ENCODE assay signal across 8 cellular contexts in the genomic region with DNA sequence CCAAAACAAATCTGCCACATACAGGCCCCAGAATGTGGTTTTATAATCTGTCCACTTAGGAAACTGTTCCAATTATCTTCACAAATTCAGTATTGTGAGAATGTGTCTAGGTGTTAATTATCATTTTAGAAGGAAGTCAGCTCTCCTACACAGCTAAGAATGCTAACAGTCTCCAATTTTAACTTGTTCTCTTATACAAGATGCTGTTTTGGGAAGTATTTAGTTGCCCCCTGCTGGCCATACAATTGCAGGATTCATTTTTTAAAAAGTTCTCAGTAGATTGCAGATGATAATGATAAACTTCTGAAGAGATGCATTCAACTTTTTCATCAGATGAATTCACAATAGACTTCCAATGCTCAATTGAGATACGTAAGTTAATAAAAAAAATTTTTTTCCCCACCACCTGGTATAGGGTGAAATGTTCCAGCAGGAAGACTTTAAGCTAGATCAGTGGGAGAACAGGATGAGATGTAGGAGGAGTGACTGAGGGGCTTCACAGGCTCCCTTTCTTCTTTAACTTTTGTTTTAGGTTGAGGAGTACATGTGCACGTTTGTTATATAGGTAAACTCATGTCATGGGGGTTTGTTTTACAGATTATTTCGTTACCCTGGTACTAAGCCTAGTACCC. TPM values are rescaled to one million over a fixed set of nuclear protein-coding genes. Genes with fewer than 3 reads are reported as not detected.
A peak's percentile ranks its signal among the peaks of the same experiment; 100 is the strongest.
DNase-seq lines count a peak whose midpoint lies in the region; ATAC-seq and TF ChIP-seq lines count a peak whose summit lies in the region.

No MANE protein-coding gene starts in this region.

- H3K79me2 ChIP-seq in SK-N-SH (ENCODE audit: insufficient read depth): no peaks in the 10 kb centered on the region

- H3K4me3 ChIP-seq in BJ (ENCODE audit: low read depth, low read length) (no peak overlapping the region), SK-N-SH (ENCODE audit: low read depth in 2 of 2, low read length in 1 of 2) (no peak overlapping the region), mucosa of descending colon (no peak overlapping the region)

- H3K9me2 ChIP-seq in SK-N-SH: no peaks in the 10 kb centered on the region

- POLR2A ChIA-PET in BJ (lab: Charles Lee) (interaction anchor here (0.6 kb wide), 2 partner anchors 16 to 1075 kb away, joined by 3 to 4 read pairs; a partner anchor contains a TSS), SK-N-SH (lab: Yijun Ruan, JAX) (no interaction called here)

- no peak overlapping the region for H3K9ac ChIP-seq in SK-N-SH

- H3F3A ChIP-seq in SK-N-SH (replicated peaks; ENCODE audit: insufficient read depth): peaks cover 5% of the 10 kb centered on the region

- no peak for TF ChIP-seq EP300 in SK-N-SH (IDR thresholded peaks at IDR 0.05; ENCODE audit: borderline replicate concordance in 1 of 2, low read depth in 1 of 2, low read length in 1 of 2)

- DNase-seq in BJ (ENCODE audit: low read depth) (no peak), GM13976 (ENCODE audit: low spot score) (peak; percentile 34), HuH-7 (ENCODE audit: low spot score) (peak; percentile 6), SK-N-SH (peak; percentile 16), dermis blood vessel endothelial cell (peak; percentile 68), mucosa of descending colon (peak in 1 of 3 donors; percentile 71), islet precursor cell (no peak), HK-2 (ENCODE audit: unreplicated experiment) (no peak)

- no peak overlapping the region for H3K4me2 ChIP-seq in SK-N-SH

- in situ Hi-C loops in GM13976 (cut with MboI; ENCODE audit: low sequenced_read_pairs, unreplicated experiment): no loop called here

- CTCF ChIA-PET in BJ (lab: Yijun Ruan, JAX) (interaction anchor here (0.6 to 2.5 kb wide), 15 partner anchors 14 to 1059 kb away, joined by 3 to 13 read pairs (median 3); a partner anchor contains a TSS), SK-N-SH (lab: Yijun Ruan, JAX) (interaction anchor here (0.5 to 2.7 kb wide), 27 partner anchors 11 to 1101 kb away, joined by 3 to 16 read pairs (median 4); a partner anchor contains a TSS)

- 0 out of 2 replicates have a peak overlapping the region, but pooled peaks have one; percentile 45 for H2AFZ ChIP-seq in SK-N-SH (ENCODE audit: low read depth)

- H3K4me1 ChIP-seq in SK-N-SH (ENCODE audit: control insufficient read depth in 1 of 2, insufficient read depth in 2 of 2, low read depth in 1 of 2, low read length in 1 of 2): no peaks in the 10 kb centered on the region
- H3K4me1 ChIP-seq in mucosa of descending colon (ENCODE audit: low read depth): no peaks in the 10 kb centered on the region

- peak; percentile 48 for ATAC-seq in mucosa of descending colon

- H3K36me3 ChIP-seq in BJ (ENCODE audit: control insufficient read depth, insufficient read depth, low read length) (no peaks in the 10 kb centered on the region), SK-N-SH (replicated peaks in 1 of 2; ENCODE audit: control insufficient read depth in 1 of 2, insufficient read depth in 2 of 2, low read length in 1 of 2) (no peaks in the 10 kb centered on the region), mucosa of descending colon (ENCODE audit: low read depth) (no peaks in the 10 kb centered on the region)

- H3K27me3 ChIP-seq in BJ (ENCODE audit: control insufficient read depth, insufficient read depth, low read length) (no peaks in the 10 kb centered on the region), SK-N-SH (ENCODE audit: insufficient read depth) (no peaks in the 10 kb centered on the region)

- no peaks in the 10 kb centered on the region for H4K20me1 ChIP-seq in SK-N-SH (ENCODE audit: insufficient read depth)

- 31% methylated on average over 3 of the region's 3 CpGs for WGBS in SK-N-SH (ENCODE audit: low lambda C conversion rate)

- peak; percentile 83 for TF ChIP-seq RAD21 in SK-N-SH (IDR thresholded peaks at IDR 0.05; ENCODE audit: low read length)

- H3K27ac ChIP-seq in SK-N-SH (ENCODE audit: low read depth in 2 of 2, low read length in 1 of 2): no peak overlapping the region

- TF ChIP-seq CTCF in BJ (IDR thresholded peaks at IDR 0.05; ENCODE audit: insufficient read depth, low read depth, low read length) (peak; percentile 69), GM13976 (IDR thresholded peaks at IDR 0.05; ENCODE audit: borderline replicate concordance, control extremely low read depth, extremely low read depth, insufficient read depth, missing control alignments) (peak; percentile 51), SK-N-SH (IDR thresholded peaks at IDR 0.05) (peak; percentile 88), mucosa of descending colon (IDR thresholded peaks at IDR 0.05) (no peak)

- intact Hi-C loops in mucosa of descending colon (cut with DNase I, micrococcal nuclease): no loop called here

- H3K9me3 ChIP-seq in SK-N-SH: no peaks in the 10 kb centered on the region
- H3K9me3 ChIP-seq in mucosa of descending colon: no peaks in the 10 kb centered on the region

TF ChIP-seq in SK-N-SH, 30 proteins besides CTCF, POLR2A, EP300 and RAD21:
- TF ChIP-seq, protein P1, sequence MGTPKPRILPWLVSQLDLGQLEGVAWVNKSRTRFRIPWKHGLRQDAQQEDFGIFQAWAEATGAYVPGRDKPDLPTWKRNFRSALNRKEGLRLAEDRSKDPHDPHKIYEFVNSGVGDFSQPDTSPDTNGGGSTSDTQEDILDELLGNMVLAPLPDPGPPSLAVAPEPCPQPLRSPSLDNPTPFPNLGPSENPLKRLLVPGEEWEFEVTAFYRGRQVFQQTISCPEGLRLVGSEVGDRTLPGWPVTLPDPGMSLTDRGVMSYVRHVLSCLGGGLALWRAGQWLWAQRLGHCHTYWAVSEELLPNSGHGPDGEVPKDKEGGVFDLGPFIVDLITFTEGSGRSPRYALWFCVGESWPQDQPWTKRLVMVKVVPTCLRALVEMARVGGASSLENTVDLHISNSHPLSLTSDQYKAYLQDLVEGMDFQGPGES (IDR thresholded peaks at IDR 0.05; ENCODE audit: low read depth, low read length): no peak
- peak; percentile 48 for TF ChIP-seq SMC3 (IDR thresholded peaks at IDR 0.05; ENCODE audit: low read depth, low read length)
- TF ChIP-seq EZH2phosphoT487 (IDR thresholded peaks at IDR 0.05; ENCODE audit: borderline replicate concordance, low read depth): no peak
- TF ChIP-seq, protein P2, sequence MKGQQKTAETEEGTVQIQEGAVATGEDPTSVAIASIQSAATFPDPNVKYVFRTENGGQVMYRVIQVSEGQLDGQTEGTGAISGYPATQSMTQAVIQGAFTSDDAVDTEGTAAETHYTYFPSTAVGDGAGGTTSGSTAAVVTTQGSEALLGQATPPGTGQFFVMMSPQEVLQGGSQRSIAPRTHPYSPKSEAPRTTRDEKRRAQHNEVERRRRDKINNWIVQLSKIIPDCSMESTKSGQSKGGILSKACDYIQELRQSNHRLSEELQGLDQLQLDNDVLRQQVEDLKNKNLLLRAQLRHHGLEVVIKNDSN (IDR thresholded peaks at IDR 0.05; ENCODE audit: borderline replicate concordance, low read depth): no peak
- TF ChIP-seq, protein P3, sequence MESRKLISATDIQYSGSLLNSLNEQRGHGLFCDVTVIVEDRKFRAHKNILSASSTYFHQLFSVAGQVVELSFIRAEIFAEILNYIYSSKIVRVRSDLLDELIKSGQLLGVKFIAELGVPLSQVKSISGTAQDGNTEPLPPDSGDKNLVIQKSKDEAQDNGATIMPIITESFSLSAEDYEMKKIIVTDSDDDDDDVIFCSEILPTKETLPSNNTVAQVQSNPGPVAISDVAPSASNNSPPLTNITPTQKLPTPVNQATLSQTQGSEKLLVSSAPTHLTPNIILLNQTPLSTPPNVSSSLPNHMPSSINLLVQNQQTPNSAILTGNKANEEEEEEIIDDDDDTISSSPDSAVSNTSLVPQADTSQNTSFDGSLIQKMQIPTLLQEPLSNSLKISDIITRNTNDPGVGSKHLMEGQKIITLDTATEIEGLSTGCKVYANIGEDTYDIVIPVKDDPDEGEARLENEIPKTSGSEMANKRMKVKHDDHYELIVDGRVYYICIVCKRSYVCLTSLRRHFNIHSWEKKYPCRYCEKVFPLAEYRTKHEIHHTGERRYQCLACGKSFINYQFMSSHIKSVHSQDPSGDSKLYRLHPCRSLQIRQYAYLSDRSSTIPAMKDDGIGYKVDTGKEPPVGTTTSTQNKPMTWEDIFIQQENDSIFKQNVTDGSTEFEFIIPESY (IDR thresholded peaks at IDR 0.05; ENCODE audit: borderline replicate concordance, low read depth): no peak
- no peak for TF ChIP-seq TAF1 (IDR thresholded peaks at IDR 0.05; ENCODE audit: borderline replicate concordance, low read depth, low read length)

RNA-seq across cellular contexts. Expression of a gene that starts 27.3 kb away (rescaled TPM):
- polyA plus RNA-seq in BJ (2011; rRNA removed): 31.2 and 44.0 TPM in 2 replicates
- polyA minus RNA-seq in BJ (2011; rRNA and poly(A)+ RNA removed): 36.7 and 42.7 TPM in 2 replicates
- polyA plus RNA-seq in SK-N-SH (2012; rRNA removed): 9.5 and 10.6 TPM in 2 replicates
- 13.2 and 13.7 TPM in 2 replicates for polyA plus RNA-seq in SK-N-SH (2012; cell fraction: cytosol; rRNA removed)
- 12.0 and 18.9 TPM in 2 replicates for polyA plus RNA-seq in SK-N-SH (2012; cell fraction: nucleus; rRNA removed)
- total RNA-seq in dermis blood vessel endothelial cell: 35.4 and 53.1 TPM in 2 replicates
- total RNA-seq in mucosa of descending colon: 10 to 100 TPM; 26.3 to 56.0 (median 26.9) TPM

Comparison
In these comparisons a context has a peak if more than half of its experiments do, and no peak if none do; other contexts are left out.
1. DNase-seq: peak in GM13976 (single experiment), HuH-7 (single experiment), SK-N-SH (single experiment) and dermis blood vessel endothelial cell (single experiment); none in BJ (single experiment), islet precursor cell (single experiment) and HK-2 (single experiment).